Comparison of ENCODE assay signal across 25 cellular contexts in genomic region chr1:17205652-17206051, GRCh38. TPM values are rescaled to one million over a fixed set of nuclear protein-coding genes. Genes with fewer than 3 reads are reported as not detected.
"Had no signal": no experiment of that assay in that cellular context is flagged by ENCODE, and none has a peak within 500 bp of the region (broad histone marks: within the 10 kb centered on the region; RNA-seq: fewer than 3 reads in every experiment).

No MANE protein-coding gene starts in this region.

- H3K36me3 ChIP-seq: ovary had no signal

- H3K4me3 Mint-ChIP-seq: activated T-cell treated with anti-CD3 and anti-CD28 coated beads, Interleukin-2, amount 50 U/mL, for 72 hours; neural crest cell; stimulated activated naive CD8-positive, alpha-beta T cell treated with anti-CD3 and anti-CD28 coated beads, Interleukin-15, amount 100 ng/mL, for 72 hours; T-cell had no signal

- H3K9me3 ChIP-seq: body of pancreas, ovary, psoas muscle had no signal

- H3K27ac ChIP-seq: body of pancreas, ovary, psoas muscle had no signal

- DNase-seq: activated effector memory CD4-positive, alpha-beta T cell treated with anti-CD3 and anti-CD28 coated beads, Interleukin-2, amount 50 U/mL, for 16 hours; activated T-cell treated with anti-CD3 and anti-CD28 coated beads, Interleukin-2, amount 50 U/mL, for 72 hours; amniotic stem cell; body of pancreas; caudate nucleus; foreskin keratinocyte; hippocampal formation; islet precursor cell; midbrain; ovary; right cardiac atrium; stimulated activated CD4-positive, alpha-beta T cell treated with anti-CD3 and anti-CD28 coated beads, Interleukin-2, amount 100 ng/mL, for 24 hours; stimulated activated naive CD8-positive, alpha-beta T cell treated with anti-CD3 and anti-CD28 coated beads, Interleukin-15, amount 100 ng/mL, for 72 hours; T-cell had no signal

- H3K27me3 ChIP-seq: body of pancreas, foreskin keratinocyte, ovary had no signal

- H3K27ac Mint-ChIP-seq: activated naive CD4-positive, alpha-beta T cell treated with anti-CD3 and anti-CD28 coated beads, Interleukin-2, amount 50 U/mL, for 72 hours; activated T-cell treated with anti-CD3 and anti-CD28 coated beads, Interleukin-2, amount 50 U/mL, for 72 hours; stimulated activated naive CD8-positive, alpha-beta T cell treated with anti-CD3 and anti-CD28 coated beads, Interleukin-15, amount 100 ng/mL, for 72 hours had no signal

- H3K36me3 Mint-ChIP-seq: activated naive CD4-positive, alpha-beta T cell treated with anti-CD3 and anti-CD28 coated beads, Interleukin-2, amount 50 U/mL, for 72 hours; T-cell had no signal

- H3K4me3 ChIP-seq: body of pancreas, dorsolateral prefrontal cortex, ovary, psoas muscle had no signal

- H3K4me1 ChIP-seq: body of pancreas, psoas muscle had no signal

- ATAC-seq: activated CD4-positive, CD25-positive, alpha-beta regulatory T cell treated with anti-CD3 and anti-CD28 coated beads, Interleukin-2, amount 50 U/mL, for 24 hours; activated naive CD4-positive, alpha-beta T cell treated with anti-CD3 and anti-CD28 coated beads, Interleukin-2, amount 50 U/mL, for 72 hours; activated T-cell treated with anti-CD3 and anti-CD28 coated beads, Interleukin-2, amount 50 U/mL, for 72 hours; body of pancreas; foreskin keratinocyte; left lobe of liver; psoas muscle; right cardiac atrium; SK-N-SH treated with all-trans-retinoic acid at 6 μM for 48 hours; stimulated activated naive CD8-positive, alpha-beta T cell treated with anti-CD3 and anti-CD28 coated beads, Interleukin-15, amount 100 ng/mL, for 72 hours; T-cell had no signal

- H3K9me3 Mint-ChIP-seq: activated T-cell treated with anti-CD3 and anti-CD28 coated beads, Interleukin-2, amount 50 U/mL, for 72 hours; neural crest cell; stimulated activated naive CD8-positive, alpha-beta T cell treated with anti-CD3 and anti-CD28 coated beads, Interleukin-15, amount 100 ng/mL, for 72 hours; T-cell had no signal

RNA-seq across cellular contexts. Expression of gene PADI1, which starts 0.7 kb away (rescaled TPM):
- total RNA-seq: activated CD8-positive, alpha-beta memory T cell treated with anti-CD3 and anti-CD28 coated beads for 36 hours; activated naive CD4-positive, alpha-beta T cell treated with anti-CD3 and anti-CD28 coated beads, Interleukin-2, amount 50 U/mL, for 72 hours; activated T-cell treated with anti-CD3 and anti-CD28 coated beads, Interleukin-2, amount 50 U/mL, for 72 hours; body of pancreas; fibroblast of lung; left lobe of liver; neural crest cell; psoas muscle; right cardiac atrium; skeletal muscle tissue; T-cell; temporal lobe had no signal
- polyA plus RNA-seq: fibroblast of lung, ovary, psoas muscle, right cardiac atrium had no signal

RNA-seq across cellular contexts. Expression of gene PADI3, which starts 43.2 kb away (rescaled TPM):
- total RNA-seq: activated CD8-positive, alpha-beta memory T cell treated with anti-CD3 and anti-CD28 coated beads for 36 hours; activated naive CD4-positive, alpha-beta T cell treated with anti-CD3 and anti-CD28 coated beads, Interleukin-2, amount 50 U/mL, for 72 hours; activated T-cell treated with anti-CD3 and anti-CD28 coated beads, Interleukin-2, amount 50 U/mL, for 72 hours; body of pancreas; dorsolateral prefrontal cortex; fibroblast of lung; left lobe of liver; neural crest cell; ovary; right cardiac atrium; skeletal muscle tissue; T-cell; temporal lobe had no signal
- polyA plus RNA-seq: fibroblast of lung, ovary, right cardiac atrium had no signal
